ENCODE assay signal across 1 cellular context in genomic region chr16:87145181-87146176, GRCh38.
A peak's percentile ranks its signal among the peaks of the same experiment; 100 is the strongest.
TF ChIP-seq lines count a peak whose summit lies in the region.

No MANE protein-coding gene starts in this region.

TF ChIP-seq in K562, 482 proteins besides CTCF, POLR2A, EP300 and RAD21 (continued from another document and continues in another):
- TF ChIP-seq ZNF592 (IDR thresholded peaks at IDR 0.05): peak; percentile 45; the same call in 1 of the 2 replicates
- TF ChIP-seq NCOA1 (IDR thresholded peaks at IDR 0.05; ENCODE audit: low read depth): no peak
- peak; percentile 69; the same call in 1 of the 2 replicates for TF ChIP-seq TOE1 (IDR thresholded peaks at IDR 0.05; ENCODE audit: borderline replicate concordance)
- TF ChIP-seq TOE1 (CRISPR knock-in tag; IDR thresholded peaks at IDR 0.05; ENCODE audit: borderline replicate concordance, low read depth): no peak
- TF ChIP-seq CTCFL (IDR thresholded peaks at IDR 0.05; ENCODE audit: borderline replicate concordance, insufficient read depth, low read depth, low read length, poor library complexity, severe bottlenecking): no peak
- TF ChIP-seq SMAD2 (IDR thresholded peaks at IDR 0.05; ENCODE audit: low read depth, low read length): no peak
- no peak for TF ChIP-seq ZNF384 (IDR thresholded peaks at IDR 0.05; ENCODE audit: low read depth, low read length)
- peak; percentile 67 for TF ChIP-seq MAX (CRISPR knock-in tag; IDR thresholded peaks at IDR 0.05)
- no peak for TF ChIP-seq ATF4 (CRISPR knock-in tag; IDR thresholded peaks at IDR 0.05)
- TF ChIP-seq PCBP1 (IDR thresholded peaks at IDR 0.05; ENCODE audit: low read depth, low read length, poor library complexity, severe bottlenecking): no peak
- no peak for TF ChIP-seq THAP12 (CRISPR knock-in tag; IDR thresholded peaks at IDR 0.05)
- no peak for TF ChIP-seq CHD2 (IDR thresholded peaks at IDR 0.05; ENCODE audit: low read depth, low read length)
- no peak for TF ChIP-seq CCNT2 (IDR thresholded peaks at IDR 0.05; ENCODE audit: borderline replicate concordance, extremely low read depth, insufficient read length, low read depth, low read length)
- no peak for TF ChIP-seq TCF7L2 (IDR thresholded peaks at IDR 0.05; ENCODE audit: low read depth, low read length)
- TF ChIP-seq ID3 (CRISPR knock-in tag; IDR thresholded peaks at IDR 0.05): no peak
- TF ChIP-seq ID3 (tag; IDR thresholded peaks at IDR 0.05): no peak
- peak; percentile 87 for TF ChIP-seq MTA1 (IDR thresholded peaks at IDR 0.05; ENCODE audit: borderline replicate concordance)
- TF ChIP-seq FOXA1 (IDR thresholded peaks at IDR 0.05; ENCODE audit: borderline replicate concordance): no peak
- peak; percentile 72; the same call in 1 of the 2 replicates for TF ChIP-seq ZNF740 (CRISPR knock-in tag; IDR thresholded peaks at IDR 0.05)
- no peak for TF ChIP-seq ZNF740 (tag; IDR thresholded peaks at IDR 0.05)
- TF ChIP-seq ZNF717 (CRISPR knock-in tag; IDR thresholded peaks at IDR 0.05): no peak
- TF ChIP-seq POLR2B (IDR thresholded peaks at IDR 0.05; ENCODE audit: low read depth, partially characterized antibody): no peak
- TF ChIP-seq SMARCB1 (IDR thresholded peaks at IDR 0.05; ENCODE audit: insufficient read length, low read depth): no peak
- no peak for TF ChIP-seq ZBTB12 (CRISPR knock-in tag; IDR thresholded peaks at IDR 0.05)
- no peak for TF ChIP-seq XRCC3 (IDR thresholded peaks at IDR 0.05)
- TF ChIP-seq HDAC3 (IDR thresholded peaks at IDR 0.05; ENCODE audit: borderline replicate concordance, partially characterized antibody): no peak
- no peak for TF ChIP-seq HMBOX1 (IDR thresholded peaks at IDR 0.05)
- no peak for TF ChIP-seq CBX2 (IDR thresholded peaks at IDR 0.05; ENCODE audit: insufficient read depth, low read length, poor library complexity, severe bottlenecking)
- no peak for TF ChIP-seq NR1H2 (CRISPR knock-in tag; IDR thresholded peaks at IDR 0.05)
- no peak for TF ChIP-seq ZNF143 (CRISPR knock-in tag; IDR thresholded peaks at IDR 0.05)
- no peak for TF ChIP-seq U2AF1 (optimal IDR thresholded peaks at IDR 0.05; ENCODE audit: low read depth, low read length)
- no peak for TF ChIP-seq LEF1 (IDR thresholded peaks at IDR 0.05)
- peak; percentile 89 for TF ChIP-seq JUNB (CRISPR knock-in tag; conservative IDR thresholded peaks at IDR 0.05)
- TF ChIP-seq ELK3 (CRISPR knock-in tag; IDR thresholded peaks at IDR 0.05): no peak
- no peak for TF ChIP-seq BRF1 (IDR thresholded peaks at IDR 0.05; ENCODE audit: borderline replicate concordance, extremely low read depth, insufficient read length)
- TF ChIP-seq TFE3 (CRISPR knock-in tag; IDR thresholded peaks at IDR 0.05): peak; percentile 54
- no peak for TF ChIP-seq HDAC1 (IDR thresholded peaks at IDR 0.05)
- TF ChIP-seq CREBBP (IDR thresholded peaks at IDR 0.05; ENCODE audit: low read depth, low read length): no peak
- no peak for TF ChIP-seq ZNF584 (CRISPR knock-in tag; IDR thresholded peaks at IDR 0.05; ENCODE audit: low read depth)
- no peak for TF ChIP-seq RBM25 (IDR thresholded peaks at IDR 0.05; ENCODE audit: low read depth, low read length, severe bottlenecking)
- peak; percentile 55 for TF ChIP-seq FOS (IDR thresholded peaks at IDR 0.05; ENCODE audit: extremely low read depth, insufficient read length)
- no peak for TF ChIP-seq ZNF79 (CRISPR knock-in tag; IDR thresholded peaks at IDR 0.05; ENCODE audit: low read depth)
- no peak for TF ChIP-seq DNMT1 (IDR thresholded peaks at IDR 0.05)
- no peak for TF ChIP-seq HCFC1 (IDR thresholded peaks at IDR 0.05; ENCODE audit: low read depth, low read length)
- TF ChIP-seq RBBP5 (IDR thresholded peaks at IDR 0.05; ENCODE audit: borderline replicate concordance, insufficient read depth, low read length, poor library complexity, severe bottlenecking): no peak
- TF ChIP-seq ZBTB9 (CRISPR knock-in tag; IDR thresholded peaks at IDR 0.05): no peak
- TF ChIP-seq RFX5 (IDR thresholded peaks at IDR 0.05; ENCODE audit: low read depth, low read length): no peak
- TF ChIP-seq GATAD2A (IDR thresholded peaks at IDR 0.05): no peak
- no peak for TF ChIP-seq NFYB (IDR thresholded peaks at IDR 0.05; ENCODE audit: extremely low read depth, insufficient read length)
- TF ChIP-seq ARID1B (IDR thresholded peaks at IDR 0.05): peak; percentile 75
